Comparison of ENCODE assay signal across 14 cellular contexts in genomic region chr6:150721411-150722266, GRCh38.
A peak's percentile ranks its signal among the peaks of the same experiment; 100 is the strongest.
DNase-seq lines count a peak whose midpoint lies in the region; ATAC-seq, FAIRE-seq and TF ChIP-seq lines count a peak whose summit lies in the region.
"Had no signal": no experiment of that assay in that cellular context is flagged by ENCODE, and none has a peak within 500 bp of the region (broad histone marks: within the 10 kb centered on the region; RNA-seq: fewer than 3 reads in every experiment).

No MANE protein-coding gene starts in this region.

- H3K79me2 ChIP-seq in DOHH2 (ENCODE audit: control insufficient read depth, low read length) (peaks cover 88% of the 10 kb centered on the region), OCI-LY7 (ENCODE audit: insufficient read depth, low read depth, low read length) (no peaks in the 10 kb centered on the region)

- peak overlapping the region; percentile 64 for H3K4me3 ChIP-seq in DOHH2 (ENCODE audit: low read length)
- peak overlapping the region; percentile 53 for H3K4me3 ChIP-seq in OCI-LY7 (ENCODE audit: low read depth, low read length, poor library complexity, severe bottlenecking)
- peak overlapping the region; percentile 49 for H3K4me3 ChIP-seq in neuron (ENCODE audit: low read length)
- H3K4me3 ChIP-seq: MG63, SJCRH30 had no signal

- H4K20me1 ChIP-seq in DOHH2 (ENCODE audit: control insufficient read depth, insufficient read depth, low read depth, low read length) = no peaks in the 10 kb centered on the region
- no peaks in the 10 kb centered on the region for H4K20me1 ChIP-seq in OCI-LY7 (ENCODE audit: insufficient read depth, low read length)

- H3K36me3 ChIP-seq in DOHH2 (ENCODE audit: control insufficient read depth, low read length) (peaks cover 7% of the 10 kb centered on the region; the same call in 1 of the 2 replicates), OCI-LY7 (ENCODE audit: insufficient read depth, low read length) (no peaks in the 10 kb centered on the region; the same call in 1 of the 2 replicates), neuron (ENCODE audit: insufficient read depth, low read length) (peaks cover 5% of the 10 kb centered on the region)
- H3K36me3 ChIP-seq: MG63, SJCRH30 had no signal

- H3K9me2 ChIP-seq in DOHH2 (replicated peaks; ENCODE audit: control insufficient read depth, low read length) (no peaks in the 10 kb centered on the region), OCI-LY7 (ENCODE audit: insufficient read depth, low read length) (no peaks in the 10 kb centered on the region)

- H3K27me3 ChIP-seq in DOHH2 (ENCODE audit: control insufficient read depth, low read length) (no peaks in the 10 kb centered on the region), neuron (ENCODE audit: insufficient read depth, low read length) (no peaks in the 10 kb centered on the region)
- H3K27me3 ChIP-seq: MG63, SJCRH30 had no signal

- H3K4me1 ChIP-seq in DOHH2 (ENCODE audit: control insufficient read depth, low read length) = peaks cover 92% of the 10 kb centered on the region
- peaks cover 66% of the 10 kb centered on the region for H3K4me1 ChIP-seq in OCI-LY7 (ENCODE audit: insufficient read depth, low read length, poor library complexity, severe bottlenecking)
- peaks cover 54% of the 10 kb centered on the region for H3K4me1 ChIP-seq in neuron (ENCODE audit: insufficient read depth, low read length)

- intact Hi-C loops in OCI-LY7 (cut with micrococcal nuclease; ENCODE audit: unreplicated experiment) = loop anchor here (2.0 to 5.0 kb wide), 2 partner anchors 23 to 99 kb away; no protein-coding TSS in a partner anchor

- peaks cover 24% of the 10 kb centered on the region for H3F3A ChIP-seq in DOHH2 (ENCODE audit: control insufficient read depth, insufficient read depth)

- BruUV-seq in OCI-LY7 (replicated peaks; lab: Mats Ljungman, UMichigan) = no TSS peak

- H3K9me3 ChIP-seq in DOHH2 (ENCODE audit: control insufficient read depth, insufficient read depth, low read length) = no peaks in the 10 kb centered on the region
- no peaks in the 10 kb centered on the region for H3K9me3 ChIP-seq in OCI-LY7 (ENCODE audit: low read length)
- H3K9me3 ChIP-seq in neuron (ENCODE audit: low read length) = no peaks in the 10 kb centered on the region
- H3K9me3 ChIP-seq: MG63, SJCRH30 had no signal

- TF ChIP-seq CTCF in DOHH2 (IDR thresholded peaks at IDR 0.05; ENCODE audit: low read depth, low read length, poor library complexity, severe bottlenecking) (no peak), OCI-LY7 (conservative IDR thresholded peaks at IDR 0.05; ENCODE audit: low read length) (no peak)

- H3K27ac ChIP-seq in DOHH2 (ENCODE audit: low read depth, low read length) = peak overlapping the region; percentile 89
- H3K27ac ChIP-seq in OCI-LY7 (ENCODE audit: low read depth, low read length, poor library complexity, severe bottlenecking) = peak overlapping the region; percentile 54

- ATAC-seq in HG03565 (IDR thresholded peaks at IDR 0.05; ENCODE audit: unreplicated experiment) = no peak

- peak overlapping the region; percentile 32; the same call in 1 of the 2 replicates for H2AFZ ChIP-seq in OCI-LY7 (ENCODE audit: low read length)
- H2AFZ ChIP-seq in neuron (ENCODE audit: low read depth, low read length) = peak overlapping the region; percentile 0

- POLR2A ChIA-PET in OCI-LY7 (lab: Charles Lee) = interaction anchor here (0.7 to 2.9 kb wide), 4 partner anchors 12 to 98 kb away, joined by 3 to 13 read pairs (median 4); no protein-coding TSS in a partner anchor

- FAIRE-seq in endometrium (lab: Jason Lieb, UNC) = peak; percentile 61

- no peak for DNase-seq in OCI-LY7 (ENCODE audit: low spot score)
- no peak for DNase-seq in stimulated activated CD8-positive, alpha-beta memory T cell treated with anti-CD3 and anti-CD28 coated beads, Interleukin-4, amount 100 ng/mL, for 48 hours
- DNase-seq in NCI-H510A (lab: John Stamatoyannopoulos, UW) = no peak
- no peak for DNase-seq in HuH-7 (ENCODE audit: low spot score)
- DNase-seq: activated effector memory CD4-positive, alpha-beta T cell treated with Interleukin-2 at 50 U/mL for 16 hours; AML-193; aorta; mesenchymal stem cell had no signal

- CTCF ChIA-PET in OCI-LY7 (lab: Charles Lee; ENCODE audit: unreplicated experiment) = no interaction called here

- H3K4me2 ChIP-seq in DOHH2 (ENCODE audit: low read length) = peak overlapping the region; percentile 83
- peak overlapping the region; percentile 84 for H3K4me2 ChIP-seq in OCI-LY7 (ENCODE audit: low read length)
